Comparison of ENCODE assay signal across 8 cellular contexts in genomic region chr19:12365094-12365371, GRCh38. TPM values are rescaled to one million over a fixed set of nuclear protein-coding genes. Genes with fewer than 3 reads are reported as not detected.
DNase-seq lines count a peak whose midpoint lies in the region; ATAC-seq and TF ChIP-seq lines count a peak whose summit lies in the region.

No MANE protein-coding gene starts in this region.

- no peaks in the 10 kb centered on the region for H3K27me3 ChIP-seq in tibial artery

- no peaks in the 10 kb centered on the region for H3K9me3 ChIP-seq in tibial artery

- no peak for TF ChIP-seq CTCF in lower leg skin (IDR thresholded peaks at IDR 0.05)
- no peak for TF ChIP-seq CTCF in tibial artery (IDR thresholded peaks at IDR 0.05)

- peak overlapping the region; percentile 90 for H3K4me3 Mint-ChIP-seq in activated CD8-positive, alpha-beta memory T cell treated with anti-CD3 and anti-CD28 coated beads, Interleukin-2, amount 10 ng/mL, durations not matched to agents 7 days and 5 days

- CTCF ChIA-PET in activated CD8-positive, alpha-beta memory T cell treated with anti-CD3 and anti-CD28 coated beads, Interleukin-2, amount 10 ng/mL, durations not matched to agents 7 days and 5 days (lab: Charles Lee), result interaction anchor here (0.9 to 1.1 kb wide), 3 partner anchors 33 to 274 kb away, joined by 3 to 4 read pairs (median 4); no protein-coding TSS in a partner anchor

- peaks cover 13% of the 10 kb centered on the region for H3K36me3 Mint-ChIP-seq in activated CD8-positive, alpha-beta memory T cell treated with anti-CD3 and anti-CD28 coated beads, Interleukin-2, amount 10 ng/mL, durations not matched to agents 7 days and 5 days

- peak; percentile 34 for ATAC-seq in activated CD8-positive, alpha-beta memory T cell treated with anti-CD3 and anti-CD28 coated beads, Interleukin-2, amount 10 ng/mL, durations not matched to agents 7 days and 5 days
- ATAC-seq in HG03159 (IDR thresholded peaks at IDR 0.05; ENCODE audit: unreplicated experiment) (no peak), HG02642 (IDR thresholded peaks at IDR 0.05; ENCODE audit: poor library complexity, unreplicated experiment) (no peak)

- H3K9me3 Mint-ChIP-seq in activated CD8-positive, alpha-beta memory T cell treated with anti-CD3 and anti-CD28 coated beads, Interleukin-2, amount 10 ng/mL, durations not matched to agents 7 days and 5 days (ENCODE audit: low read depth), result peaks cover 10% of the 10 kb centered on the region

- no peak for TF ChIP-seq POLR2A in lower leg skin (IDR thresholded peaks at IDR 0.05)

- H3K4me1 Mint-ChIP-seq in activated CD8-positive, alpha-beta memory T cell treated with anti-CD3 and anti-CD28 coated beads, Interleukin-2, amount 10 ng/mL, durations not matched to agents 7 days and 5 days, result peaks cover 15% of the 10 kb centered on the region

- DNase-seq in activated CD8-positive, alpha-beta memory T cell treated with anti-CD3 and anti-CD28 coated beads, Interleukin-2, amount 10 ng/mL, durations not matched to agents 7 days and 5 days, result no peak
- DNase-seq in activated CD8-positive, alpha-beta memory T cell treated with anti-CD3 and anti-CD28 coated beads, Interleukin-2, amount 50 U/mL, for 4 hours, result no peak
- peak; percentile 55 for DNase-seq in NCI-H69 (lab: John Stamatoyannopoulos, UW)
- peak in 1 of 2 donors; percentile 86 for DNase-seq in lower leg skin (ENCODE audit: low spot score in 2 of 2)
- peak in 1 of 2 donors; percentile 31 for DNase-seq in tibial artery

- intact Hi-C loops in lower leg skin (cut with DNase I; ENCODE audit: low total_unique reads) (no loop called here), tibial artery (cut with DNase I; ENCODE audit: low total_unique reads) (loop anchor here (1.0 kb wide), 1 partner anchor 32 kb away; the partner anchor contains the start of gene ZNF563)

- H3K27ac Mint-ChIP-seq in activated CD8-positive, alpha-beta memory T cell treated with anti-CD3 and anti-CD28 coated beads, Interleukin-2, amount 10 ng/mL, durations not matched to agents 7 days and 5 days, result peak overlapping the region; percentile 56

- peaks cover 0 to 18% (median 9%) of the 10 kb centered on the region in 4 donors for H3K4me1 ChIP-seq in tibial artery

- H3K27me3 Mint-ChIP-seq in activated CD8-positive, alpha-beta memory T cell treated with anti-CD3 and anti-CD28 coated beads, Interleukin-2, amount 10 ng/mL, durations not matched to agents 7 days and 5 days, result peaks cover 2% of the 10 kb centered on the region

- peak overlapping the region; percentile 60 for H3K4me3 ChIP-seq in lower leg skin (ENCODE audit: low read depth, poor library complexity, severe bottlenecking)
- H3K4me3 ChIP-seq in tibial artery, result peak overlapping the region; percentile 79 to 86

- no peaks in the 10 kb centered on the region for H3K36me3 ChIP-seq in tibial artery

- H3K27ac ChIP-seq in cingulate gyrus (ENCODE audit: low read depth, low read length), result peak overlapping the region; percentile 80
- peak overlapping the region; percentile 95 to 97 for H3K27ac ChIP-seq in tibial artery

- WGBS in lower leg skin, 2 donors, result 0 to 3% methylated on average over 10 of the region's 19 CpGs

RNA-seq across cellular contexts. Expression of gene ZNF442, which starts 0.5 kb away (rescaled TPM):
- under 1 TPM; 0.55 to 0.56 TPM for total RNA-seq in activated CD8-positive, alpha-beta memory T cell treated with anti-CD3 and anti-CD28 coated beads, Interleukin-2, amount 10 ng/mL, durations not matched to agents 7 days and 5 days
- total RNA-seq in lower leg skin, result 1 to 10 TPM; 1.3 to 3.0 (median 1.8) TPM

RNA-seq across cellular contexts. Expression of gene ZNF563, which starts 31.6 kb away (rescaled TPM):
- total RNA-seq in activated CD8-positive, alpha-beta memory T cell treated with anti-CD3 and anti-CD28 coated beads, Interleukin-2, amount 10 ng/mL, durations not matched to agents 7 days and 5 days, result 1 to 10 TPM; 2.4 to 3.3 TPM
- total RNA-seq in lower leg skin, result 10 to 100 TPM in 1 of 4 donors, 1 to 10 TPM in 3; 3.1 to 16.9 (median 5.6) TPM

RNA-seq across cellular contexts. Expression of gene ZNF799, which starts 36.0 kb away (rescaled TPM):
- 1 to 10 TPM; 4.6 to 4.8 TPM for total RNA-seq in activated CD8-positive, alpha-beta memory T cell treated with anti-CD3 and anti-CD28 coated beads, Interleukin-2, amount 10 ng/mL, durations not matched to agents 7 days and 5 days
- total RNA-seq in lower leg skin, result 1 to 10 TPM; 3.1 to 5.4 (median 4.3) TPM
